In the genomic region with DNA sequence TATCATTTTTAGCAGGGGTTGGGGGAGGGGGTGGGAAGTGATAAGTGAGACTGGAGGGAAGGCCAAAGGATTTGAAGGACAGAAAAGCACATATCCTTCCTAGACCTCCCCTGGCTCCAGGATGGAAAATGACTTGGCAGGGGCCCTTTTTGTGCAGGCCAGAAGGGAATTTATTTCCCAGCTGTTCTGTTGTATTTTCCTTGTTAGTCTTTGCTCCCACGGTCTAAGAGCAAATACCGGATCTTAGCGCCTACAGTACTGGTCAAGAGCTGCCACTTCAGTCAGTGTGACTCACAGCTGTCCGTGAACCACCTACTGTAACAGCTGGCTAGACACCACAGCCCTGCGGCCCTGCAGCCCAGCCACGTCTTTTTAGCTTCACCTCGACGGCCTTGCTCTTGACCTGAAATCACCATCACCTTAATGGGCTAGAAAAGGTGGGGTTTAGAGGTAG, we compare ENCODE assay signal across 1 cellular context.
A peak's percentile ranks its signal among the peaks of the same experiment; 100 is the strongest.
TF ChIP-seq lines count a peak whose summit lies in the region.

No MANE protein-coding gene starts in this region.

TF ChIP-seq in HepG2, 621 proteins besides CTCF, POLR2A, EP300 and RAD21 (continued from another document):
- TF ChIP-seq, protein P1, sequence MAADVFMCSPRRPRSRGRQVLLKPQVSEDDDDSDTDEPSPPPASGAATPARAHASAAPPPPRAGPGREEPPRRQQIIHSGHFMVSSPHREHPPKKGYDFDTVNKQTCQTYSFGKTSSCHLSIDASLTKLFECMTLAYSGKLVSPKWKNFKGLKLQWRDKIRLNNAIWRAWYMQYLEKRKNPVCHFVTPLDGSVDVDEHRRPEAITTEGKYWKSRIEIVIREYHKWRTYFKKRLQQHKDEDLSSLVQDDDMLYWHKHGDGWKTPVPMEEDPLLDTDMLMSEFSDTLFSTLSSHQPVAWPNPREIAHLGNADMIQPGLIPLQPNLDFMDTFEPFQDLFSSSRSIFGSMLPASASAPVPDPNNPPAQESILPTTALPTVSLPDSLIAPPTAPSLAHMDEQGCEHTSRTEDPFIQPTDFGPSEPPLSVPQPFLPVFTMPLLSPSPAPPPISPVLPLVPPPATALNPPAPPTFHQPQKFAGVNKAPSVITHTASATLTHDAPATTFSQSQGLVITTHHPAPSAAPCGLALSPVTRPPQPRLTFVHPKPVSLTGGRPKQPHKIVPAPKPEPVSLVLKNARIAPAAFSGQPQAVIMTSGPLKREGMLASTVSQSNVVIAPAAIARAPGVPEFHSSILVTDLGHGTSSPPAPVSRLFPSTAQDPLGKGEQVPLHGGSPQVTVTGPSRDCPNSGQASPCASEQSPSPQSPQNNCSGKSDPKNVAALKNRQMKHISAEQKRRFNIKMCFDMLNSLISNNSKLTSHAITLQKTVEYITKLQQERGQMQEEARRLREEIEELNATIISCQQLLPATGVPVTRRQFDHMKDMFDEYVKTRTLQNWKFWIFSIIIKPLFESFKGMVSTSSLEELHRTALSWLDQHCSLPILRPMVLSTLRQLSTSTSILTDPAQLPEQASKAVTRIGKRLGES (CRISPR knock-in tag; IDR thresholded peaks at IDR 0.05; ENCODE audit: borderline replicate concordance), result no peak
- TF ChIP-seq CHD4 (IDR thresholded peaks at IDR 0.05; ENCODE audit: borderline replicate concordance, low read length), result no peak
- no peak for TF ChIP-seq ZBTB7A (CRISPR knock-in tag; IDR thresholded peaks at IDR 0.05)
- TF ChIP-seq HES4 (CRISPR knock-in tag; IDR thresholded peaks at IDR 0.05; ENCODE audit: borderline replicate concordance), result no peak
- TF ChIP-seq, protein P2, sequence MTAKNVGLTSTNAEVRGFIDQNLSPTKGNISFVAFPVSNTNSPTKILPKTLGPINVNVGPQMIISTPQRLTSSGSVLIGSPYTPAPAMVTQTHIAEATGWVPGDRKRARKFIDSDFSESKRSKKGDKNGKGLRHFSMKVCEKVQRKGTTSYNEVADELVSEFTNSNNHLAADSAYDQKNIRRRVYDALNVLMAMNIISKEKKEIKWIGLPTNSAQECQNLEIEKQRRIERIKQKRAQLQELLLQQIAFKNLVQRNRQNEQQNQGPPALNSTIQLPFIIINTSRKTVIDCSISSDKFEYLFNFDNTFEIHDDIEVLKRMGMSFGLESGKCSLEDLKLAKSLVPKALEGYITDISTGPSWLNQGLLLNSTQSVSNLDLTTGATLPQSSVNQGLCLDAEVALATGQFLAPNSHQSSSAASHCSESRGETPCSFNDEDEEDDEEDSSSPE (CRISPR knock-in tag; IDR thresholded peaks at IDR 0.05), result peak; percentile 27; the same call in 1 of the 2 replicates
- TF ChIP-seq GABPA (IDR thresholded peaks at IDR 0.05; ENCODE audit: low read depth, low read length), result no peak
- TF ChIP-seq GABPA (CRISPR knock-in tag; IDR thresholded peaks at IDR 0.05; ENCODE audit: low read depth), result peak; percentile 31; the same call in 1 of the 2 replicates
- TF ChIP-seq, protein P3, sequence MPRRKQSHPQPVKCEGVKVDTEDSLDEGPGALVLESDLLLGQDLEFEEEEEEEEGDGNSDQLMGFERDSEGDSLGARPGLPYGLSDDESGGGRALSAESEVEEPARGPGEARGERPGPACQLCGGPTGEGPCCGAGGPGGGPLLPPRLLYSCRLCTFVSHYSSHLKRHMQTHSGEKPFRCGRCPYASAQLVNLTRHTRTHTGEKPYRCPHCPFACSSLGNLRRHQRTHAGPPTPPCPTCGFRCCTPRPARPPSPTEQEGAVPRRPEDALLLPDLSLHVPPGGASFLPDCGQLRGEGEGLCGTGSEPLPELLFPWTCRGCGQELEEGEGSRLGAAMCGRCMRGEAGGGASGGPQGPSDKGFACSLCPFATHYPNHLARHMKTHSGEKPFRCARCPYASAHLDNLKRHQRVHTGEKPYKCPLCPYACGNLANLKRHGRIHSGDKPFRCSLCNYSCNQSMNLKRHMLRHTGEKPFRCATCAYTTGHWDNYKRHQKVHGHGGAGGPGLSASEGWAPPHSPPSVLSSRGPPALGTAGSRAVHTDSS (CRISPR knock-in tag; conservative IDR thresholded peaks at IDR 0.05), result no peak
- TF ChIP-seq FOXK1 (CRISPR knock-in tag; IDR thresholded peaks at IDR 0.05; ENCODE audit: borderline replicate concordance, low read depth), result peak; percentile 14; the same call in 1 of the 2 replicates
- TF ChIP-seq ZFP36 (IDR thresholded peaks at IDR 0.05; ENCODE audit: borderline replicate concordance, low read depth, low read length, partially characterized antibody), result no peak
- 0 out of 2 replicates have a peak, but pooled peaks have one; percentile 24 for TF ChIP-seq PHF8 (CRISPR knock-in tag; IDR thresholded peaks at IDR 0.05)
- peak; percentile 60; the same call in 1 of the 2 replicates for TF ChIP-seq PITX1 (CRISPR knock-in tag; IDR thresholded peaks at IDR 0.05)
- 0 out of 2 replicates have a peak, but pooled peaks have one; percentile 26 for TF ChIP-seq YEATS4 (CRISPR knock-in tag; IDR thresholded peaks at IDR 0.05; ENCODE audit: borderline replicate concordance)
- peak; percentile 69 for TF ChIP-seq ZFY (CRISPR knock-in tag; IDR thresholded peaks at IDR 0.05)
- TF ChIP-seq, protein P4, sequence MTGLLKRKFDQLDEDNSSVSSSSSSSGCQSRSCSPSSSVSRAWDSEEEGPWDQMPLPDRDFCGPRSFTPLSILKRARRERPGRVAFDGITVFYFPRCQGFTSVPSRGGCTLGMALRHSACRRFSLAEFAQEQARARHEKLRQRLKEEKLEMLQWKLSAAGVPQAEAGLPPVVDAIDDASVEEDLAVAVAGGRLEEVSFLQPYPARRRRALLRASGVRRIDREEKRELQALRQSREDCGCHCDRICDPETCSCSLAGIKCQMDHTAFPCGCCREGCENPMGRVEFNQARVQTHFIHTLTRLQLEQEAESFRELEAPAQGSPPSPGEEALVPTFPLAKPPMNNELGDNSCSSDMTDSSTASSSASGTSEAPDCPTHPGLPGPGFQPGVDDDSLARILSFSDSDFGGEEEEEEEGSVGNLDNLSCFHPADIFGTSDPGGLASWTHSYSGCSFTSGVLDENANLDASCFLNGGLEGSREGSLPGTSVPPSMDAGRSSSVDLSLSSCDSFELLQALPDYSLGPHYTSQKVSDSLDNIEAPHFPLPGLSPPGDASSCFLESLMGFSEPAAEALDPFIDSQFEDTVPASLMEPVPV (CRISPR knock-in tag; IDR thresholded peaks at IDR 0.05), result no peak
- no peak for TF ChIP-seq ZNF761 (CRISPR knock-in tag; conservative IDR thresholded peaks at IDR 0.05)
- no peak for TF ChIP-seq HNRNPL (IDR thresholded peaks at IDR 0.05; ENCODE audit: low read depth, low read length)
- TF ChIP-seq RCOR2 (CRISPR knock-in tag; IDR thresholded peaks at IDR 0.05), result peak; percentile 68; the same call in 1 of the 2 replicates
- TF ChIP-seq, protein P5, sequence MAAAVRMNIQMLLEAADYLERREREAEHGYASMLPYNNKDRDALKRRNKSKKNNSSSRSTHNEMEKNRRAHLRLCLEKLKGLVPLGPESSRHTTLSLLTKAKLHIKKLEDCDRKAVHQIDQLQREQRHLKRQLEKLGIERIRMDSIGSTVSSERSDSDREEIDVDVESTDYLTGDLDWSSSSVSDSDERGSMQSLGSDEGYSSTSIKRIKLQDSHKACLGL (CRISPR knock-in tag; IDR thresholded peaks at IDR 0.05), result no peak
- TF ChIP-seq ZNF451 (CRISPR knock-in tag; IDR thresholded peaks at IDR 0.05), result no peak
- TF ChIP-seq POLR2G (IDR thresholded peaks at IDR 0.05; ENCODE audit: low read depth, low read length), result 0 out of 2 replicates have a peak, but pooled peaks have one; percentile 42
- no peak for TF ChIP-seq ZNF20 (CRISPR knock-in tag; IDR thresholded peaks at IDR 0.05)
- 0 out of 2 replicates have a peak, but pooled peaks have one; percentile 77 for TF ChIP-seq KAT7 (CRISPR knock-in tag; IDR thresholded peaks at IDR 0.05; ENCODE audit: borderline replicate concordance)
- TF ChIP-seq, protein P6, sequence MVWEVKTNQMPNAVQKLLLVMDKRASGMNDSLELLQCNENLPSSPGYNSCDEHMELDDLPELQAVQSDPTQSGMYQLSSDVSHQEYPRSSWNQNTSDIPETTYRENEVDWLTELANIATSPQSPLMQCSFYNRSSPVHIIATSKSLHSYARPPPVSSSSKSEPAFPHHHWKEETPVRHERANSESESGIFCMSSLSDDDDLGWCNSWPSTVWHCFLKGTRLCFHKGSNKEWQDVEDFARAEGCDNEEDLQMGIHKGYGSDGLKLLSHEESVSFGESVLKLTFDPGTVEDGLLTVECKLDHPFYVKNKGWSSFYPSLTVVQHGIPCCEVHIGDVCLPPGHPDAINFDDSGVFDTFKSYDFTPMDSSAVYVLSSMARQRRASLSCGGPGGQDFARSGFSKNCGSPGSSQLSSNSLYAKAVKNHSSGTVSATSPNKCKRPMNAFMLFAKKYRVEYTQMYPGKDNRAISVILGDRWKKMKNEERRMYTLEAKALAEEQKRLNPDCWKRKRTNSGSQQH (CRISPR knock-in tag; IDR thresholded peaks at IDR 0.05; ENCODE audit: low read depth), result no peak
- no peak for TF ChIP-seq ZIK1 (CRISPR knock-in tag; IDR thresholded peaks at IDR 0.05; ENCODE audit: borderline replicate concordance, low read depth)
- no peak for TF ChIP-seq GPN1 (CRISPR knock-in tag; IDR thresholded peaks at IDR 0.05; ENCODE audit: borderline replicate concordance)
- peak; percentile 77; the same call in 1 of the 2 replicates for TF ChIP-seq ZNF747 (CRISPR knock-in tag; IDR thresholded peaks at IDR 0.05; ENCODE audit: borderline replicate concordance)
- TF ChIP-seq ZMYM3 (CRISPR knock-in tag; IDR thresholded peaks at IDR 0.05), result peak; percentile 71; the same call in 1 of the 2 replicates
- peak; percentile 73 for TF ChIP-seq JUND (CRISPR knock-in tag; IDR thresholded peaks at IDR 0.05)
- TF ChIP-seq POGZ (CRISPR knock-in tag; IDR thresholded peaks at IDR 0.05), result 0 out of 2 replicates have a peak, but pooled peaks have one; percentile 46
- TF ChIP-seq ZNF775 (CRISPR knock-in tag; IDR thresholded peaks at IDR 0.05; ENCODE audit: borderline replicate concordance), result no peak
- no peak for TF ChIP-seq HOXA7 (CRISPR knock-in tag; IDR thresholded peaks at IDR 0.05)
- TF ChIP-seq KDM2A (CRISPR knock-in tag; IDR thresholded peaks at IDR 0.05; ENCODE audit: borderline replicate concordance, low read depth), result peak; percentile 58; the same call in 1 of the 2 replicates
- peak; percentile 81 for TF ChIP-seq ZNF350 (CRISPR knock-in tag; IDR thresholded peaks at IDR 0.05; ENCODE audit: borderline replicate concordance, low read depth)
- peak; percentile 57; the same call in 1 of the 2 replicates for TF ChIP-seq KMT2A (CRISPR knock-in tag; IDR thresholded peaks at IDR 0.05)
- TF ChIP-seq, protein P7, sequence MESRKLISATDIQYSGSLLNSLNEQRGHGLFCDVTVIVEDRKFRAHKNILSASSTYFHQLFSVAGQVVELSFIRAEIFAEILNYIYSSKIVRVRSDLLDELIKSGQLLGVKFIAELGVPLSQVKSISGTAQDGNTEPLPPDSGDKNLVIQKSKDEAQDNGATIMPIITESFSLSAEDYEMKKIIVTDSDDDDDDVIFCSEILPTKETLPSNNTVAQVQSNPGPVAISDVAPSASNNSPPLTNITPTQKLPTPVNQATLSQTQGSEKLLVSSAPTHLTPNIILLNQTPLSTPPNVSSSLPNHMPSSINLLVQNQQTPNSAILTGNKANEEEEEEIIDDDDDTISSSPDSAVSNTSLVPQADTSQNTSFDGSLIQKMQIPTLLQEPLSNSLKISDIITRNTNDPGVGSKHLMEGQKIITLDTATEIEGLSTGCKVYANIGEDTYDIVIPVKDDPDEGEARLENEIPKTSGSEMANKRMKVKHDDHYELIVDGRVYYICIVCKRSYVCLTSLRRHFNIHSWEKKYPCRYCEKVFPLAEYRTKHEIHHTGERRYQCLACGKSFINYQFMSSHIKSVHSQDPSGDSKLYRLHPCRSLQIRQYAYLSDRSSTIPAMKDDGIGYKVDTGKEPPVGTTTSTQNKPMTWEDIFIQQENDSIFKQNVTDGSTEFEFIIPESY (CRISPR knock-in tag; IDR thresholded peaks at IDR 0.05), result peak; percentile 51; the same call in 1 of the 2 replicates
- TF ChIP-seq NFIC (IDR thresholded peaks at IDR 0.05; ENCODE audit: low read length), result peak; percentile 60; the same call in 1 of the 2 replicates
- no peak for TF ChIP-seq ZFAT (CRISPR knock-in tag; conservative IDR thresholded peaks at IDR 0.05)
- TF ChIP-seq, protein P8, sequence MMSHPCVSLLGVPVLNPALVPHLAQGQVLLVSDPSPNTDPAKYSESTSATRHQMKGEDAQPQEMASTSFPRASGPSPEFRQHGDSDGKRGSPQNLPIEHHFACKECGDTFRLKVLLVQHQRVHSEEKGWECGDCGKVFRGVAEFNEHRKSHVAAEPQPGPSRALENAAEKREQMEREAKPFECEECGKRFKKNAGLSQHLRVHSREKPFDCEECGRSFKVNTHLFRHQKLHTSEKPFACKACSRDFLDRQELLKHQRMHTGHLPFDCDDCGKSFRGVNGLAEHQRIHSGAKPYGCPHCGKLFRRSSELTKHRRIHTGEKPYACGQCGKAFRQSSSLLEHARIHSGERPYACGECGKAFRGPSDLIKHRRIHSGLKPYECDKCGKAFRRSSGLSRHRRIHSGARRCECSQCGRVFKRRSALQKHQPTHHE (CRISPR knock-in tag; IDR thresholded peaks at IDR 0.05; ENCODE audit: borderline replicate concordance), result no peak
- TF ChIP-seq NFKBIZ (CRISPR knock-in tag; IDR thresholded peaks at IDR 0.05), result 0 out of 2 replicates have a peak, but pooled peaks have one; percentile 58
- peak; percentile 50; the same call in 1 of the 2 replicates for TF ChIP-seq POLR2AphosphoS5 (IDR thresholded peaks at IDR 0.05; ENCODE audit: low read depth, low read length)
